In genomic region chr13:36865265-36865664, GRCh38 we compare ENCODE assay signal across 10 cellular contexts. TPM values are rescaled to one million over a fixed set of nuclear protein-coding genes. Genes with fewer than 3 reads are reported as not detected.
"Had no signal": no experiment of that assay in that cellular context is flagged by ENCODE, and none has a peak within 500 bp of the region (broad histone marks: within the 10 kb centered on the region; RNA-seq: fewer than 3 reads in every experiment).

No MANE protein-coding gene starts in this region.

- FAIRE-seq: HepG2, HTR-8/SVneo had no signal

- H3K27ac ChIP-seq: HL-60, KMS-11 had no signal

- H3K27ac Mint-ChIP-seq: IgD-negative memory B cell had no signal

- H3K9ac ChIP-seq: KMS-11 had no signal

- H3K36me3 Mint-ChIP-seq: IgD-negative memory B cell had no signal

- ATAC-seq: HepG2 had no signal

- H3K4me3 Mint-ChIP-seq: IgD-negative memory B cell had no signal

- H3K4me2 ChIP-seq: KMS-11 had no signal

- DNase-seq: IMR-90, Karpas-422, KBM-7, KG1 had no signal

- H3K9me3 Mint-ChIP-seq: IgD-negative memory B cell had no signal

RNA-seq across cellular contexts. Expression of gene SMAD9, which starts 54.8 kb away (rescaled TPM):
- total RNA-seq: HT-29 had no signal
